ENCODE assay signal across 17 cellular contexts in genomic region chr22:21780259-21780658, GRCh38. TPM values are rescaled to one million over a fixed set of nuclear protein-coding genes. Genes with fewer than 3 reads are reported as not detected.
DNase-seq lines count a peak whose midpoint lies in the region; ATAC-seq lines count a peak whose summit lies in the region.
"Had no signal": no experiment of that assay in that cellular context is flagged by ENCODE, and none has a peak within 500 bp of the region (broad histone marks: within the 10 kb centered on the region; RNA-seq: fewer than 3 reads in every experiment).

No MANE protein-coding gene starts in this region.

- H3K36me3 Mint-ChIP-seq in CD4-positive, CD25-positive, alpha-beta regulatory T cell: peaks cover 25% of the 10 kb centered on the region
- H3K36me3 Mint-ChIP-seq in T-helper 17 cell (ENCODE audit: low read depth): peaks cover 9% of the 10 kb centered on the region
- H3K36me3 Mint-ChIP-seq in naive thymus-derived CD4-positive, alpha-beta T cell: peaks cover 11 to 24% (median 12%) of the 10 kb centered on the region in 5 donors

- no peak overlapping the region for H3K9ac ChIP-seq in BLaER1

- H3K27me3 Mint-ChIP-seq in CD4-positive, CD25-positive, alpha-beta regulatory T cell: no peaks in the 10 kb centered on the region
- H3K27me3 Mint-ChIP-seq in T-helper 17 cell: no peaks in the 10 kb centered on the region
- H3K27me3 Mint-ChIP-seq in naive thymus-derived CD4-positive, alpha-beta T cell: no peaks in the 10 kb centered on the region

- ATAC-seq in CD4-positive, CD25-positive, alpha-beta regulatory T cell (ENCODE audit: low read depth in 2 of 2): no peak
- ATAC-seq in T-helper 17 cell (peak; percentile 62), HG03175 (IDR thresholded peaks at IDR 0.05; ENCODE audit: unreplicated experiment) (no peak)
- ATAC-seq in naive thymus-derived CD4-positive, alpha-beta T cell: peak; percentile 73
- ATAC-seq: Panc1, Right ventricle myocardium inferior had no signal

- POLR2A ChIA-PET in naive thymus-derived CD4-positive, alpha-beta T cell (lab: Charles Lee): no interaction called here

- H3K4me3 ChIP-seq in BLaER1 (no peak overlapping the region), HAP-1 (no peak overlapping the region)
- no peak overlapping the region for H3K4me3 ChIP-seq in CD4-positive, CD25-positive, alpha-beta regulatory T cell (ENCODE audit: low read depth, low read length)
- no peak overlapping the region for H3K4me3 ChIP-seq in naive thymus-derived CD4-positive, alpha-beta T cell (ENCODE audit: low read length)
- H3K4me3 ChIP-seq: SK-N-MC had no signal

- H3K36me3 ChIP-seq in BLaER1 (peaks cover 66% of the 10 kb centered on the region), HAP-1 (replicated peaks) (peaks cover 10% of the 10 kb centered on the region)
- peaks cover 28% of the 10 kb centered on the region for H3K36me3 ChIP-seq in CD4-positive, CD25-positive, alpha-beta regulatory T cell (ENCODE audit: control insufficient read depth, insufficient read depth, low read length)
- H3K36me3 ChIP-seq in naive thymus-derived CD4-positive, alpha-beta T cell (ENCODE audit: control insufficient read depth in 2 of 3, insufficient read depth in 3 of 3, low read length in 3 of 3): peaks cover 0 to 26% (median 6%) of the 10 kb centered on the region in 3 experiments

- intact Hi-C loops in naive thymus-derived CD4-positive, alpha-beta T cell (cut with micrococcal nuclease): no loop called here

- no peaks in the 10 kb centered on the region for H3K27me3 ChIP-seq in BLaER1
- no peaks in the 10 kb centered on the region for H3K27me3 ChIP-seq in CD4-positive, CD25-positive, alpha-beta regulatory T cell (ENCODE audit: control insufficient read depth, insufficient read depth, low read length)
- no peaks in the 10 kb centered on the region for H3K27me3 ChIP-seq in naive thymus-derived CD4-positive, alpha-beta T cell (ENCODE audit: control insufficient read depth in 2 of 2, insufficient read depth in 2 of 2, low read length in 2 of 2)
- H3K27me3 ChIP-seq in HAP-1 (ENCODE audit: low read depth): no peaks in the 10 kb centered on the region

- DNase-seq in CD4-positive, CD25-positive, alpha-beta regulatory T cell: no peak
- DNase-seq in T-helper 17 cell (no peak), iPS-NIHi7 (ENCODE audit: extremely low spot score) (no peak), HAP-1 (ENCODE audit: low spot score in 2 of 2) (no peak)
- no peak for DNase-seq in naive thymus-derived CD4-positive, alpha-beta T cell
- DNase-seq: Calu3, DMS79, MM.1S, NCI-H1105, NCI-H1694 treated with DMSO at 0.1 percent for 48 hours, NCI-H345, NCI-H748 treated with DMSO at 0.1 percent for 48 hours had no signal

- H4K20me1 ChIP-seq in BLaER1: no peaks in the 10 kb centered on the region

- peak overlapping the region in 2 of 3 donors; percentile 26 to 33 for H3K27ac Mint-ChIP-seq in CD4-positive, CD25-positive, alpha-beta regulatory T cell
- H3K27ac Mint-ChIP-seq in T-helper 17 cell: peak overlapping the region; percentile 59
- H3K27ac Mint-ChIP-seq in naive thymus-derived CD4-positive, alpha-beta T cell: peak overlapping the region in 2 of 9 donors; percentile 16 to 46

- peak overlapping the region; percentile 70 for H3K4me2 ChIP-seq in BLaER1

- no peak overlapping the region for H3K4me3 Mint-ChIP-seq in CD4-positive, CD25-positive, alpha-beta regulatory T cell
- no peak overlapping the region for H3K4me3 Mint-ChIP-seq in T-helper 17 cell
- H3K4me3 Mint-ChIP-seq in naive thymus-derived CD4-positive, alpha-beta T cell: peak overlapping the region in 1 of 10 donors; percentile 31

- H3K9me3 ChIP-seq in BLaER1 (peaks cover 18% of the 10 kb centered on the region), T-helper 17 cell (ENCODE audit: control insufficient read depth, low read length, poor library complexity, severe bottlenecking) (no peaks in the 10 kb centered on the region), HAP-1 (no peaks in the 10 kb centered on the region)
- no peaks in the 10 kb centered on the region for H3K9me3 ChIP-seq in CD4-positive, CD25-positive, alpha-beta regulatory T cell (ENCODE audit: control insufficient read depth in 2 of 2, low read length in 2 of 2)
- H3K9me3 ChIP-seq in naive thymus-derived CD4-positive, alpha-beta T cell (ENCODE audit: control insufficient read depth in 2 of 3, low read length in 3 of 3): no peaks in the 10 kb centered on the region

- peaks cover 0 to 14% (median 6%) of the 10 kb centered on the region in 4 donors for H3K4me1 Mint-ChIP-seq in CD4-positive, CD25-positive, alpha-beta regulatory T cell
- H3K4me1 Mint-ChIP-seq in T-helper 17 cell: peaks cover 12% of the 10 kb centered on the region
- H3K4me1 Mint-ChIP-seq in naive thymus-derived CD4-positive, alpha-beta T cell: peaks cover 0 to 22% (median 8%) of the 10 kb centered on the region in 7 donors

- CTCF ChIA-PET in naive thymus-derived CD4-positive, alpha-beta T cell (lab: Charles Lee): interaction anchor here (0.6 to 1.4 kb wide), 2 partner anchors 15 to 135 kb away, joined by 3 to 5 read pairs; no protein-coding TSS in a partner anchor

- H3K27ac ChIP-seq in BLaER1: no peak overlapping the region
- H3K27ac ChIP-seq in CD4-positive, CD25-positive, alpha-beta regulatory T cell (ENCODE audit: insufficient read depth, low read length, poor library complexity, severe bottlenecking): no peak overlapping the region
- H3K27ac ChIP-seq in naive thymus-derived CD4-positive, alpha-beta T cell (ENCODE audit: low read depth, low read length): no peak overlapping the region
- H3K27ac ChIP-seq: SK-N-MC had no signal

- in situ Hi-C loops in HAP-1 (cut with MboI; ENCODE audit: low sequenced_read_pairs): no loop called here

- H3K4me1 ChIP-seq in BLaER1 (peaks cover 55% of the 10 kb centered on the region), HAP-1 (no peaks in the 10 kb centered on the region)
- H3K4me1 ChIP-seq in CD4-positive, CD25-positive, alpha-beta regulatory T cell (ENCODE audit: control insufficient read depth, insufficient read depth, low read length, poor library complexity, severe bottlenecking): no peaks in the 10 kb centered on the region
- no peaks in the 10 kb centered on the region for H3K4me1 ChIP-seq in naive thymus-derived CD4-positive, alpha-beta T cell (ENCODE audit: control insufficient read depth in 2 of 2, insufficient read depth in 2 of 2, low read length in 2 of 2)

- H3K9me3 Mint-ChIP-seq in CD4-positive, CD25-positive, alpha-beta regulatory T cell: no peaks in the 10 kb centered on the region
- no peaks in the 10 kb centered on the region for H3K9me3 Mint-ChIP-seq in naive thymus-derived CD4-positive, alpha-beta T cell

RNA-seq across cellular contexts. Expression of gene YPEL1, which starts 44.7 kb away (rescaled TPM):
- total RNA-seq in CD4-positive, CD25-positive, alpha-beta regulatory T cell: 8.9 TPM
- 10 to 100 TPM in 2 of 4 donors, 1 to 10 TPM in 2; 5.4 to 20.1 (median 11.3) TPM for polyA plus RNA-seq in CD4-positive, CD25-positive, alpha-beta regulatory T cell
- 1 to 10 TPM; 3.5 to 4.6 TPM for total RNA-seq in T-helper 17 cell
- total RNA-seq in naive thymus-derived CD4-positive, alpha-beta T cell: 1 to 10 TPM; 2.5 to 9.5 (median 3.6) TPM
- 1 to 10 TPM; 1.5 TPM for polyA plus RNA-seq in naive thymus-derived CD4-positive, alpha-beta T cell

Comparison
In these comparisons a context has a peak if more than half of its experiments do, and no peak if none do; other contexts are left out.
1. ATAC-seq: peak in T-helper 17 cell (single experiment) and naive thymus-derived CD4-positive, alpha-beta T cell (single experiment); none in CD4-positive, CD25-positive, alpha-beta regulatory T cell (0 of 2) and HG03175 (single experiment).